9 cellular contexts compared by ENCODE assay signal in the genomic region with DNA sequence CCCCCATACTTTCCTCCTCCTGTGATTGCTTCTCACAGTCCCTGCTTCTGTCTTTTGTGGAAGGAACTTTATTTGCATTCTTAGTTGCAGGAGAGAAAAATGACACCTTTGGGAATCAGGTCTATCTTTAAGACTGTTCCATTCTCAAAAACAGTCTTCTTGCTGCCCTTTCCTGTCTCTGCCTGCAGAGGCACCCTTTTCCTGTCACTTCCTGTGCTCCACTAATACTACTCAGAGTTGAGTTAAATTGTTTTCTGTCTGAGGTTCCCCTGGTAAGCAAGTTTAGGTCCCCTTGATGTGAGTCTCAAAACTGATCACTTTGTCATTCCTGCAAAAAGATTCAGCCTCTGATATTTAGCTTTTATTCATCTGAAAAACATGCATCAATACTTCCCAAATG.
DNase-seq lines count a peak whose midpoint lies in the region; ATAC-seq and TF ChIP-seq lines count a peak whose summit lies in the region.
"Had no signal": no experiment of that assay in that cellular context is flagged by ENCODE, and none has a peak within 500 bp of the region (broad histone marks: within the 10 kb centered on the region; RNA-seq: fewer than 3 reads in every experiment).

No MANE protein-coding gene starts in this region.

- no peaks in the 10 kb centered on the region for H3K4me1 ChIP-seq in hepatocyte (ENCODE audit: insufficient read depth)
- H3K4me1 ChIP-seq in ascending aorta, result no peaks in the 10 kb centered on the region

- ATAC-seq in GM19397 (IDR thresholded peaks at IDR 0.05; ENCODE audit: unreplicated experiment) (peak; percentile 71), HG02763 (IDR thresholded peaks at IDR 0.05; ENCODE audit: unreplicated experiment) (no peak)

- H3K9me3 ChIP-seq in hepatocyte (ENCODE audit: low read depth), result no peaks in the 10 kb centered on the region
- no peaks in the 10 kb centered on the region for H3K9me3 ChIP-seq in ascending aorta

- H3K27me3 ChIP-seq in hepatocyte (no peaks in the 10 kb centered on the region), ascending aorta (no peaks in the 10 kb centered on the region)

- no peak overlapping the region for H3K4me2 ChIP-seq in hepatocyte

- H3K27ac ChIP-seq in hepatocyte (no peak overlapping the region), ascending aorta (no peak overlapping the region)
- H3K27ac ChIP-seq: GM23248 had no signal

- peak; percentile 8 for DNase-seq in ELF-1 (ENCODE audit: low read depth, low spot score)
- peak; percentile 7 for DNase-seq in LHCN-M2 (ENCODE audit: low read depth)
- peak; percentile 11 for DNase-seq in hepatocyte (ENCODE audit: low spot score)
- DNase-seq in AG08396 (ENCODE audit: low spot score), result no peak
- DNase-seq in ascending aorta (ENCODE audit: low spot score in 2 of 2), result no peak
- no peak for DNase-seq in central memory CD4-positive, alpha-beta T cell
- DNase-seq: GM23248 had no signal

- no peaks in the 10 kb centered on the region for H3K79me2 ChIP-seq in hepatocyte

- H4K20me1 ChIP-seq in hepatocyte (ENCODE audit: insufficient read depth, poor library complexity, severe bottlenecking), result no peaks in the 10 kb centered on the region

- H3K36me3 ChIP-seq in hepatocyte (replicated peaks; ENCODE audit: insufficient read depth, low read depth) (no peaks in the 10 kb centered on the region), ascending aorta (no peaks in the 10 kb centered on the region)

- no peaks in the 10 kb centered on the region for H3K9me2 ChIP-seq in hepatocyte (replicated peaks; ENCODE audit: insufficient read depth)

- intact Hi-C loops in ascending aorta (cut with DNase I), result no loop called here

- no peak overlapping the region for H3K4me3 ChIP-seq in hepatocyte
- H3K4me3 ChIP-seq in ascending aorta, result no peak overlapping the region
- H3K4me3 ChIP-seq: GM23248 had no signal

- peak; percentile 39 for TF ChIP-seq CTCF in hepatocyte (IDR thresholded peaks at IDR 0.05; ENCODE audit: poor library complexity)
- no peak for TF ChIP-seq CTCF in ascending aorta (IDR thresholded peaks at IDR 0.05)

- H2AFZ ChIP-seq in hepatocyte, result no peak overlapping the region
- H2AFZ ChIP-seq: GM23248 had no signal

Comparison
In these comparisons a context has a peak if more than half of its experiments do, and no peak if none do; other contexts are left out.
1. DNase-seq: peak in ELF-1 (single experiment), LHCN-M2 (single experiment) and hepatocyte (single experiment); none in AG08396 (single experiment), ascending aorta (0 of 2) and central memory CD4-positive, alpha-beta T cell (single experiment).